Comparison of ENCODE assay signal across 13 cellular contexts in the genomic region with DNA sequence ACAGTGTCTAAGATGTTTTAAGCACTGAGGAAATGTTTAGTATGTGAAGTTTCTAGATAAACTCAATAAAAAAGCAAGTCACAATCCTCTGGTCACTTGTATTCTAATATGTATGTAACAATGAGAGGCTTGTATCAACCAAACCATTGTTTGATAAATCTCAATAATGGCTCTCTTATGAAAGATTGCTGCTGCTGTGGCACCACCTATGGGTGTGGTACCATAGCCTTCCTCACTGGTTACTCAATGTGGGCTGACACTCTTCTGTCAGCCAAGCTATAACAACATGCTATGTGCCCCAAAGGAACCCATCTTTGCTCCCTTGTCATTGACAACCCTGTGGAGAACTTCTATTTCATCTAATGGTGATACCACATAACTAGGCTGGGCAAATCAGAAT. TPM values are rescaled to one million over a fixed set of nuclear protein-coding genes. Genes with fewer than 3 reads are reported as not detected.
DNase-seq lines count a peak whose midpoint lies in the region; ATAC-seq and TF ChIP-seq lines count a peak whose summit lies in the region.
"Had no signal": no experiment of that assay in that cellular context is flagged by ENCODE, and none has a peak within 500 bp of the region (broad histone marks: within the 10 kb centered on the region; RNA-seq: fewer than 3 reads in every experiment).

No MANE protein-coding gene starts in this region.

- in situ Hi-C loops in gastrocnemius medialis (cut with MboI; ENCODE audit: low sequenced_read_pairs in 4 of 4) = no loop called here

- no peak overlapping the region for H3K4me3 ChIP-seq in OCI-LY3 (ENCODE audit: low read length)
- no peak overlapping the region for H3K4me3 ChIP-seq in epithelial cell of esophagus (ENCODE audit: low read length)
- no peak overlapping the region for H3K4me3 ChIP-seq in gastrocnemius medialis
- H3K4me3 ChIP-seq: BLaER1 treated with 17β-estradiol and CSF1 and Interleukin-3, amounts not matched to agents 10 nM and 100 nM had no signal

- H3K79me2 ChIP-seq in OCI-LY3 (ENCODE audit: low read length) = no peaks in the 10 kb centered on the region

- no peak overlapping the region for H2AFZ ChIP-seq in OCI-LY3 (ENCODE audit: low read depth, low read length)

- CTCF ChIA-PET in activated CD8-positive, alpha-beta memory T cell treated with anti-CD3 and anti-CD28 coated beads, Interleukin-2, amount 10 ng/mL, durations not matched to agents 7 days and 5 days (lab: Charles Lee) = interaction anchor here (1.0 to 1.3 kb wide), 3 partner anchors 27 to 58 kb away, joined by 3 to 5 read pairs (median 3); no protein-coding TSS in a partner anchor
- CTCF ChIA-PET in HEK293T (lab: Yijun Ruan, JAX) = interaction anchor here (0.6 kb wide), 1 partner anchor 9 kb away, joined by 3 read pairs; no protein-coding TSS in a partner anchor

- intact Hi-C loops in gastrocnemius medialis (cut with DNase I; ENCODE audit: low total_unique reads) = no loop called here

- no peaks in the 10 kb centered on the region for H3K9me3 ChIP-seq in OCI-LY3 (ENCODE audit: insufficient read depth, low read length)
- H3K9me3 ChIP-seq in gastrocnemius medialis = no peaks in the 10 kb centered on the region
- H3K9me3 ChIP-seq: BLaER1 treated with 17β-estradiol and CSF1 and Interleukin-3, amounts not matched to agents 10 nM and 100 nM had no signal

- H3K36me3 ChIP-seq in OCI-LY3 (replicated peaks; ENCODE audit: low read depth, low read length) (no peaks in the 10 kb centered on the region), gastrocnemius medialis (no peaks in the 10 kb centered on the region)
- H3K36me3 ChIP-seq: BLaER1 treated with 17β-estradiol and CSF1 and Interleukin-3, amounts not matched to agents 10 nM and 100 nM had no signal

- H3K4me3 Mint-ChIP-seq in activated CD8-positive, alpha-beta memory T cell treated with anti-CD3 and anti-CD28 coated beads, Interleukin-2, amount 10 ng/mL, durations not matched to agents 7 days and 5 days = no peak overlapping the region
- H3K4me3 Mint-ChIP-seq: T-helper 1 cell treated with Interleukin-12 subunit alpha and Interleukin-12 subunit beta and Interleukin-4 antibody, amounts not matched to agents 30 μg/mL and 1 μg/mL, for 36 hours had no signal

- peak; percentile 53 for ATAC-seq in activated CD8-positive, alpha-beta memory T cell treated with anti-CD3 and anti-CD28 coated beads, Interleukin-2, amount 10 ng/mL, durations not matched to agents 7 days and 5 days
- ATAC-seq in gastrocnemius medialis (peak; percentile 42 to 44), HG03521 (IDR thresholded peaks at IDR 0.05; ENCODE audit: unreplicated experiment) (no peak)

- no peak overlapping the region for H3K27ac ChIP-seq in OCI-LY3 (ENCODE audit: low read length)
- H3K27ac ChIP-seq in gastrocnemius medialis = no peak overlapping the region
- H3K27ac ChIP-seq: BLaER1 treated with 17β-estradiol and CSF1 and Interleukin-3, amounts not matched to agents 10 nM and 100 nM had no signal

- H3K4me1 Mint-ChIP-seq in activated CD8-positive, alpha-beta memory T cell treated with anti-CD3 and anti-CD28 coated beads, Interleukin-2, amount 10 ng/mL, durations not matched to agents 7 days and 5 days = peaks cover 5% of the 10 kb centered on the region

- H3K27me3 Mint-ChIP-seq in activated CD8-positive, alpha-beta memory T cell treated with anti-CD3 and anti-CD28 coated beads, Interleukin-2, amount 10 ng/mL, durations not matched to agents 7 days and 5 days = peaks cover 34% of the 10 kb centered on the region
- H3K27me3 Mint-ChIP-seq: progenitor cell of endocrine pancreas had no signal

- H4K20me1 ChIP-seq in OCI-LY3 (ENCODE audit: insufficient read depth, low read length) = no peaks in the 10 kb centered on the region
- H4K20me1 ChIP-seq: BLaER1 treated with 17β-estradiol and CSF1 and Interleukin-3, amounts not matched to agents 10 nM and 100 nM had no signal

- H3K27me3 ChIP-seq in OCI-LY3 (ENCODE audit: low read depth, low read length) = peaks cover 15% of the 10 kb centered on the region; the same call in 1 of the 2 replicates
- H3K27me3 ChIP-seq in gastrocnemius medialis = no peaks in the 10 kb centered on the region
- H3K27me3 ChIP-seq: BLaER1 treated with 17β-estradiol and CSF1 and Interleukin-3, amounts not matched to agents 10 nM and 100 nM had no signal

- H3K9ac ChIP-seq in OCI-LY3 (ENCODE audit: low read length) = no peak overlapping the region
- H3K9ac ChIP-seq: BLaER1 treated with 17β-estradiol and CSF1 and Interleukin-3, amounts not matched to agents 10 nM and 100 nM had no signal

- DNase-seq in activated CD8-positive, alpha-beta memory T cell treated with anti-CD3 and anti-CD28 coated beads, Interleukin-2, amount 10 ng/mL, durations not matched to agents 7 days and 5 days = no peak
- DNase-seq in activated CD8-positive, alpha-beta memory T cell treated with anti-CD3 and anti-CD28 coated beads for 24 hours = no peak
- DNase-seq in epithelial cell of esophagus (ENCODE audit: low read depth) (peak; percentile 57), gastrocnemius medialis (no peak), HEK293T (ENCODE audit: extremely low spot score) (no peak), HuH-7.5 (ENCODE audit: low spot score) (no peak)
- DNase-seq: activated naive CD4-positive, alpha-beta T cell; NCI-H345 had no signal

- POLR2A ChIA-PET in HEK293T (lab: Yijun Ruan, JAX) = interaction anchor here (1.0 to 1.6 kb wide), 2 partner anchors 12 to 22 kb away, joined by 3 to 4 read pairs; partner anchors contain the start of gene RAB1A

- H3K36me3 Mint-ChIP-seq in activated CD8-positive, alpha-beta memory T cell treated with anti-CD3 and anti-CD28 coated beads, Interleukin-2, amount 10 ng/mL, durations not matched to agents 7 days and 5 days = no peaks in the 10 kb centered on the region

- H3K27ac Mint-ChIP-seq in activated CD8-positive, alpha-beta memory T cell treated with anti-CD3 and anti-CD28 coated beads, Interleukin-2, amount 10 ng/mL, durations not matched to agents 7 days and 5 days = no peak overlapping the region
- H3K27ac Mint-ChIP-seq: progenitor cell of endocrine pancreas; T-helper 1 cell treated with Interleukin-12 subunit alpha and Interleukin-12 subunit beta and Interleukin-4 antibody, amounts not matched to agents 30 μg/mL and 1 μg/mL, for 36 hours had no signal

- no peak overlapping the region for H3K4me2 ChIP-seq in OCI-LY3 (ENCODE audit: low read length)
- H3K4me2 ChIP-seq: BLaER1 treated with 17β-estradiol and CSF1 and Interleukin-3, amounts not matched to agents 10 nM and 100 nM had no signal

- TF ChIP-seq POLR2A in gastrocnemius medialis (IDR thresholded peaks at IDR 0.05) = no peak

- H3K9me3 Mint-ChIP-seq in activated CD8-positive, alpha-beta memory T cell treated with anti-CD3 and anti-CD28 coated beads, Interleukin-2, amount 10 ng/mL, durations not matched to agents 7 days and 5 days (ENCODE audit: low read depth) = no peaks in the 10 kb centered on the region
- H3K9me3 Mint-ChIP-seq: T-helper 1 cell treated with Interleukin-12 subunit alpha and Interleukin-12 subunit beta and Interleukin-4 antibody, amounts not matched to agents 30 μg/mL and 1 μg/mL, for 36 hours had no signal

- TF ChIP-seq CTCF in OCI-LY3 (IDR thresholded peaks at IDR 0.05; ENCODE audit: low read depth, low read length) = peak; percentile 44
- TF ChIP-seq CTCF in epithelial cell of esophagus (IDR thresholded peaks at IDR 0.05; ENCODE audit: insufficient read depth, low read depth, low read length, missing control alignments) = peak; percentile 52
- TF ChIP-seq CTCF in gastrocnemius medialis (IDR thresholded peaks at IDR 0.05 in 4 of 5, conservative IDR thresholded peaks at IDR 0.05 in 1 of 5) = peak in 2 of 5 experiments; percentile 11 to 16

- H3K4me1 ChIP-seq in OCI-LY3 (ENCODE audit: low read length) = 0 out of 2 replicates have a peak, but pooled peaks cover 3% of the 10 kb centered on the region
- no peaks in the 10 kb centered on the region for H3K4me1 ChIP-seq in gastrocnemius medialis
- H3K4me1 ChIP-seq: BLaER1 treated with 17β-estradiol and CSF1 and Interleukin-3, amounts not matched to agents 10 nM and 100 nM had no signal

TF ChIP-seq in HEK293T, 16 proteins besides CTCF, POLR2A, EP300 and RAD21:
- TF ChIP-seq PKNOX1 (IDR thresholded peaks at IDR 0.05) (no peak), L3MBTL2 (conservative IDR thresholded peaks at IDR 0.05) (no peak), SUZ12 (IDR thresholded peaks at IDR 0.05) (no peak), TARDBP (IDR thresholded peaks at IDR 0.05) (no peak)

RNA-seq across cellular contexts. Expression of gene RAB1A, which starts 12.6 kb away (rescaled TPM):
- total RNA-seq in activated CD8-positive, alpha-beta memory T cell treated with anti-CD3 and anti-CD28 coated beads, Interleukin-2, amount 10 ng/mL, durations not matched to agents 7 days and 5 days = 10 to 100 TPM; 58.4 to 78.3 TPM
- 10 to 100 TPM; 36.4 to 71.3 (median 43.7) TPM for total RNA-seq in gastrocnemius medialis
